Comparison of ENCODE assay signal across 24 cellular contexts in genomic region chr10:57336865-57337264, GRCh38.
"Had no signal": no experiment of that assay in that cellular context is flagged by ENCODE, and none has a peak within 500 bp of the region (broad histone marks: within the 10 kb centered on the region; RNA-seq: fewer than 3 reads in every experiment).

No MANE protein-coding gene starts in this region.

- H3K4me1 ChIP-seq: neural progenitor cell, pancreas, psoas muscle, right lobe of liver, sigmoid colon, stomach, thyroid gland, tibial nerve, vagina had no signal

- H3K4me3 ChIP-seq: neural progenitor cell, pancreas, psoas muscle, right lobe of liver, sigmoid colon, stomach, thoracic aorta, thyroid gland, tibial nerve, vagina had no signal

- H3K9me3 ChIP-seq: neutrophil, pancreas, psoas muscle, right lobe of liver, sigmoid colon, stomach, thoracic aorta, thyroid gland, tibial nerve, vagina had no signal

- FAIRE-seq: pancreas, small intestine, urothelium cell line had no signal

- H3K27me3 ChIP-seq: neural progenitor cell, neutrophil, pancreas, right lobe of liver, sigmoid colon, thyroid gland, tibial nerve, vagina had no signal

- H3K27ac ChIP-seq: neural progenitor cell, neutrophil, pancreas, psoas muscle, right lobe of liver, sigmoid colon, stomach, thoracic aorta, thyroid gland, tibial nerve, vagina had no signal

- ATAC-seq: naive thymus-derived CD4-positive, alpha-beta T cell; natural killer cell; pancreas; psoas muscle; right cardiac atrium; stimulated activated effector memory CD8-positive, alpha-beta T cell treated with anti-CD3 and anti-CD28 coated beads, Interleukin-12 subunit alpha, Interleukin-12 subunit beta, amount 100 ng/mL, for 72 hours; stimulated activated naive B cell treated with anti-CD40 and anti-IgM and Interleukin-4, amounts not matched to agents 10 μg/mL and 1 μg/mL and 100 μg/mL, for 72 hours had no signal

- H3K9ac ChIP-seq: neural progenitor cell had no signal

- H3K36me3 ChIP-seq: neural progenitor cell, neutrophil, pancreas, right lobe of liver, sigmoid colon, stomach, thoracic aorta, thyroid gland, tibial nerve, vagina had no signal

- DNase-seq: naive thymus-derived CD4-positive, alpha-beta T cell; natural killer cell; nucleus accumbens; psoas muscle; sigmoid colon; small intestine; stimulated activated CD4-positive, alpha-beta T cell treated with anti-CD3 and anti-CD28 coated beads, Interleukin-15, amount 100 ng/mL, for 24 hours; stimulated activated CD4-positive, alpha-beta T cell treated with anti-CD3 and anti-CD28 coated beads, Interleukin-2, amount 100 ng/mL, for 24 hours; stimulated activated CD4-positive, alpha-beta T cell treated with anti-CD3 and anti-CD28 coated beads, Interleukin-2, amount 100 ng/mL, for 48 hours; stimulated activated CD4-positive, alpha-beta T cell treated with anti-CD3 and anti-CD28 coated beads, Interleukin-4, amount 100 ng/mL, for 24 hours; stimulated activated naive B cell treated with anti-CD40 and anti-IgM and Interleukin-4, amounts not matched to agents 10 μg/mL and 1 μg/mL and 100 μg/mL, for 72 hours; stimulated activated naive CD4-positive, alpha-beta T cell treated with Interleukin-2 at 50 U/mL for 16 hours; stomach; thyroid gland had no signal
